Comparison of ENCODE assay signal across 29 cellular contexts in the genomic region with DNA sequence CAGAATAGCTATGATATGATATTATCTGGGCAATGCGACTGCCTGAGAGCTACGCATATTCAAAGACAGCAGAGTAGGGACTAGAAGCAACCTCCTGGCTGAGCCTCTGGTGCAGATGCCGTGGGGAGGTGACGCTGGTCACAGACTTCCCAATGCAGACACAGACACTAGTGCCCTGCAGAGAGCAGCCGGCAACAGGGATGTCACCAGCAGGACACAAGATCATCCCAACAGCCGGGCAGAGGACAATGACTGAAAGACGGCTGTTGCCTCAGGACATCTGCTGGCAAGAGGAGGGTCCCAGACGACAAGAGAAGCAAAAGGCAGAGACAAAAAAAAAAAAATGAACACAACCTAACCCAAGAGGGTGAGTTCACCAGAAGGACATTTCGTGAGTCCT.
"Had no signal": no experiment of that assay in that cellular context is flagged by ENCODE, and none has a peak within 500 bp of the region (broad histone marks: within the 10 kb centered on the region; RNA-seq: fewer than 3 reads in every experiment).

No MANE protein-coding gene starts in this region.

- H3K27me3 Mint-ChIP-seq: activated CD4-positive, alpha-beta memory T cell treated with anti-CD3 and anti-CD28 coated beads, Interleukin-2, amount 10 ng/mL, durations not matched to agents 7 days and 5 days; activated CD8-positive, alpha-beta memory T cell treated with anti-CD3 and anti-CD28 coated beads, Interleukin-2, amount 10 ng/mL, durations not matched to agents 7 days and 5 days; brain had no signal

- H3K4me3 ChIP-seq: Peyer's patch had no signal

- H3K4me1 ChIP-seq: Peyer's patch had no signal

- H3K9me3 ChIP-seq: Peyer's patch had no signal

- H3K27ac Mint-ChIP-seq: activated CD4-positive, alpha-beta memory T cell treated with anti-CD3 and anti-CD28 coated beads, Interleukin-2, amount 10 ng/mL, durations not matched to agents 7 days and 5 days; activated CD8-positive, alpha-beta memory T cell treated with anti-CD3 and anti-CD28 coated beads, Interleukin-2, amount 10 ng/mL, durations not matched to agents 7 days and 5 days; activated naive CD4-positive, alpha-beta T cell treated with anti-CD3 and anti-CD28 coated beads, Interleukin-2, amount 10 ng/mL, durations not matched to agents 7 days and 5 days; activated naive CD8-positive, alpha-beta T cell; activated naive CD8-positive, alpha-beta T cell treated with anti-CD3 and anti-CD28 coated beads, Interleukin-2, amount 50 U/mL, for 24 hours had no signal

- H3K9me3 Mint-ChIP-seq: activated naive CD8-positive, alpha-beta T cell treated with anti-CD3 and anti-CD28 coated beads, Interleukin-2, amount 50 U/mL, for 24 hours; brain had no signal

- H3K4me1 Mint-ChIP-seq: activated CD4-positive, alpha-beta memory T cell treated with anti-CD3 and anti-CD28 coated beads, Interleukin-2, amount 10 ng/mL, durations not matched to agents 7 days and 5 days; activated CD8-positive, alpha-beta memory T cell treated with anti-CD3 and anti-CD28 coated beads, Interleukin-2, amount 10 ng/mL, durations not matched to agents 7 days and 5 days; activated naive CD4-positive, alpha-beta T cell treated with anti-CD3 and anti-CD28 coated beads, Interleukin-2, amount 10 ng/mL, durations not matched to agents 7 days and 5 days; activated naive CD8-positive, alpha-beta T cell treated with anti-CD3 and anti-CD28 coated beads, Interleukin-2, amount 50 U/mL, for 24 hours; brain had no signal

- H3K27ac ChIP-seq: Peyer's patch, VCaP had no signal

- H3K4me3 Mint-ChIP-seq: activated CD4-positive, alpha-beta memory T cell treated with anti-CD3 and anti-CD28 coated beads, Interleukin-2, amount 10 ng/mL, durations not matched to agents 7 days and 5 days; activated CD8-positive, alpha-beta memory T cell treated with anti-CD3 and anti-CD28 coated beads, Interleukin-2, amount 10 ng/mL, durations not matched to agents 7 days and 5 days; activated naive CD4-positive, alpha-beta T cell treated with anti-CD3 and anti-CD28 coated beads, Interleukin-2, amount 10 ng/mL, durations not matched to agents 7 days and 5 days; activated naive CD8-positive, alpha-beta T cell; activated naive CD8-positive, alpha-beta T cell treated with anti-CD3 and anti-CD28 coated beads, Interleukin-2, amount 50 U/mL, for 24 hours; brain had no signal

- ATAC-seq: activated CD8-positive, alpha-beta memory T cell treated with anti-CD3 and anti-CD28 coated beads, Interleukin-2, amount 10 ng/mL, durations not matched to agents 7 days and 5 days; activated naive CD8-positive, alpha-beta T cell treated with anti-CD3 and anti-CD28 coated beads, Interleukin-2, amount 50 U/mL, for 24 hours; PC-3 had no signal

- H3K36me3 ChIP-seq: Peyer's patch had no signal

- DNase-seq: activated CD4-positive, alpha-beta memory T cell treated with anti-CD3 and anti-CD28 coated beads, Interleukin-2, amount 10 ng/mL, durations not matched to agents 7 days and 5 days; activated CD4-positive, alpha-beta T cell treated with anti-CD3 and anti-CD28 coated beads for 1 hour; activated CD4-positive, alpha-beta T cell treated with anti-CD3 and anti-CD28 coated beads for 48 hours; activated CD4-positive, CD25-positive, alpha-beta regulatory T cell; activated CD8-positive, alpha-beta memory T cell treated with anti-CD3 and anti-CD28 coated beads for 24 hours; activated CD8-positive, alpha-beta memory T cell treated with anti-CD3 and anti-CD28 coated beads, Interleukin-2, amount 10 ng/mL, durations not matched to agents 7 days and 5 days; activated CD8-positive, alpha-beta memory T cell treated with anti-CD3 and anti-CD28 coated beads, Interleukin-2, amount 50 U/mL, for 48 hours; activated effector memory CD4-positive, alpha-beta T cell treated with Interleukin-2 at 50 U/mL for 16 hours; activated naive CD4-positive, alpha-beta T cell treated with anti-CD3 and anti-CD28 coated beads, Interleukin-2, amount 10 ng/mL, durations not matched to agents 7 days and 5 days; activated naive CD8-positive, alpha-beta T cell treated with anti-CD3 and anti-CD28 coated beads, Interleukin-2, amount 50 U/mL, for 24 hours; activated T-cell treated with anti-CD3 and anti-CD28 coated beads, Interleukin-2, amount 50 U/mL, for 48 hours; MM.1S; MV-4-11; NCI-H1092; NCI-H1436 treated with DMSO at 0.1 percent for 48 hours; NCI-H1694 treated with DMSO at 0.1 percent for 48 hours; NCI-H2029; NCI-H345; NCI-H524 treated with DMSO at 0.1 percent for 48 hours; PC-3; Peyer's patch; RPMI8226; SW 1271; T-helper 1 cell; T-helper 2 cell; T-helper 9 cell had no signal

- H3K36me3 Mint-ChIP-seq: activated CD8-positive, alpha-beta memory T cell treated with anti-CD3 and anti-CD28 coated beads, Interleukin-2, amount 10 ng/mL, durations not matched to agents 7 days and 5 days; activated naive CD4-positive, alpha-beta T cell treated with anti-CD3 and anti-CD28 coated beads, Interleukin-2, amount 10 ng/mL, durations not matched to agents 7 days and 5 days; activated naive CD8-positive, alpha-beta T cell; brain had no signal

- H3K27me3 ChIP-seq: Peyer's patch had no signal
